In genomic region chr1:224644553-224645154, GRCh38 we compare ENCODE assay signal across 8 cellular contexts. TPM values are rescaled to one million over a fixed set of nuclear protein-coding genes. Genes with fewer than 3 reads are reported as not detected.
DNase-seq lines count a peak whose midpoint lies in the region; ATAC-seq and TF ChIP-seq lines count a peak whose summit lies in the region.

No MANE protein-coding gene starts in this region.

- CTCF ChIA-PET in Calu3 (lab: Charles Lee) = interaction anchor here (0.8 to 2.1 kb wide), 7 partner anchors 29 to 281 kb away, joined by 3 to 29 read pairs (median 5); partner anchors contain the start of gene CNIH3

- no peaks in the 10 kb centered on the region for H3K36me3 Mint-ChIP-seq in Calu3 (ENCODE audit: insufficient read depth, unreplicated experiment)

- no peaks in the 10 kb centered on the region for H3K27me3 ChIP-seq in SJSA1 (replicated peaks)

- H3K4me3 ChIP-seq in SJSA1 = no peak overlapping the region

- H3K4me1 Mint-ChIP-seq in Calu3 (ENCODE audit: low read depth, unreplicated experiment) = peaks cover 8% of the 10 kb centered on the region

- H3K36me3 ChIP-seq in SJSA1 = no peaks in the 10 kb centered on the region

- ATAC-seq in GM19463 (IDR thresholded peaks at IDR 0.05; ENCODE audit: unreplicated experiment) = peak; percentile 65

- H3K27me3 Mint-ChIP-seq in Calu3 (ENCODE audit: unreplicated experiment) = peaks cover 18% of the 10 kb centered on the region

- BruUV-seq in Calu3 (replicated peaks; lab: Mats Ljungman, UMichigan) = no TSS peak

- DNase-seq in Calu3 (peak; percentile 66), HuH-7.5 (ENCODE audit: low spot score) (peak; percentile 44), SJSA1 (ENCODE audit: low read depth in 1 of 2, low spot score in 2 of 2) (peak; percentile 52 to 60), head of caudate nucleus (peak in 38 of 42 donors; percentile 9 to 81 (median 54)), retina (peak; percentile 65), NCI-H2029 treated with DMSO at 0.1 percent for 48 hours (lab: John Stamatoyannopoulos, UW) (no peak)
- DNase-seq in activated effector memory CD4-positive, alpha-beta T cell treated with Interleukin-2 at 50 U/mL for 16 hours = peak; percentile 30

- intact Hi-C loops in Calu3 (cut with micrococcal nuclease; ENCODE audit: unreplicated experiment) (loop anchor here (1.0 kb wide), 2 partner anchors 209 to 278 kb away; no protein-coding TSS in a partner anchor), head of caudate nucleus (cut with DNase I) (loop anchor here (10.0 kb wide), 1 partner anchor 210 kb away; no protein-coding TSS in a partner anchor)

- H3K4me1 ChIP-seq in SJSA1 (replicated peaks) = peaks cover 21% of the 10 kb centered on the region

- H3K4me3 Mint-ChIP-seq in Calu3 (ENCODE audit: low read depth, unreplicated experiment) = no peak overlapping the region

- peak; percentile 95 for TF ChIP-seq CTCF in Calu3 (IDR thresholded peaks at IDR 0.05; ENCODE audit: unreplicated experiment)

- no peak overlapping the region for H3K27ac Mint-ChIP-seq in Calu3 (ENCODE audit: unreplicated experiment)

- H3K27ac ChIP-seq in SJSA1 = no peak overlapping the region

- no peaks in the 10 kb centered on the region for H3K9me3 ChIP-seq in SJSA1 (replicated peaks)

- H3K9me3 Mint-ChIP-seq in Calu3 (ENCODE audit: low read depth, unreplicated experiment) = no peaks in the 10 kb centered on the region

RNA-seq across cellular contexts. Expression of gene CNIH3, which starts 28.5 kb away (rescaled TPM):
- 2.1 and 3.1 TPM in 2 replicates for total RNA-seq in Calu3 (2022)
- 7.8 and 7.9 TPM in 2 replicates for total RNA-seq in SJSA1 (2014; rRNA removed; shearing (Covaris generic))
